ENCODE assay signal across 13 cellular contexts in genomic region chr9:37921546-37922300, GRCh38. TPM values are rescaled to one million over a fixed set of nuclear protein-coding genes. Genes with fewer than 3 reads are reported as not detected.
A peak's percentile ranks its signal among the peaks of the same experiment; 100 is the strongest.
DNase-seq lines count a peak whose midpoint lies in the region; ATAC-seq and TF ChIP-seq lines count a peak whose summit lies in the region.
"Had no signal": no experiment of that assay in that cellular context is flagged by ENCODE, and none has a peak within 500 bp of the region (broad histone marks: within the 10 kb centered on the region; RNA-seq: fewer than 3 reads in every experiment).

No MANE protein-coding gene starts in this region.

- no peaks in the 10 kb centered on the region for H3K9me3 ChIP-seq in T-helper 17 cell (ENCODE audit: control insufficient read depth, low read length, poor library complexity, severe bottlenecking)
- H3K9me3 ChIP-seq in endodermal cell (ENCODE audit: control insufficient read depth, low read length): no peaks in the 10 kb centered on the region
- H3K9me3 ChIP-seq in left lung: no peaks in the 10 kb centered on the region

- no peak overlapping the region for H3K27ac ChIP-seq in endodermal cell (ENCODE audit: low read depth, low read length)
- H3K27ac ChIP-seq in left lung: peak overlapping the region in 1 of 2 donors; percentile 13
- H3K27ac ChIP-seq in substantia nigra (ENCODE audit: low read depth, low read length, poor library complexity, severe bottlenecking): peak overlapping the region; percentile 17
- H3K27ac ChIP-seq: PC-9 had no signal

- H3K4me3 ChIP-seq in endodermal cell (ENCODE audit: low read length): no peak overlapping the region
- H3K4me3 ChIP-seq in left lung: no peak overlapping the region
- H3K4me3 ChIP-seq: PC-9 had no signal

- H3K4me3 Mint-ChIP-seq in T-helper 17 cell (no peak overlapping the region), endodermal cell (no peak overlapping the region)
- H3K4me3 Mint-ChIP-seq: CD4-positive, alpha-beta memory T cell; T-helper 1 cell treated with Interleukin-12 subunit alpha and Interleukin-12 subunit beta and Interleukin-4 antibody, amounts not matched to agents 30 μg/mL and 1 μg/mL, for 36 hours had no signal

- H3K36me3 Mint-ChIP-seq in T-helper 17 cell (ENCODE audit: low read depth): no peaks in the 10 kb centered on the region
- peaks cover 24% of the 10 kb centered on the region for H3K36me3 Mint-ChIP-seq in endodermal cell (ENCODE audit: low read depth)
- H3K36me3 Mint-ChIP-seq: CD4-positive, alpha-beta memory T cell had no signal

- no peaks in the 10 kb centered on the region for H3K27me3 ChIP-seq in endodermal cell (ENCODE audit: control insufficient read depth, insufficient read depth, low read length, poor library complexity, severe bottlenecking)
- H3K27me3 ChIP-seq in left lung: no peaks in the 10 kb centered on the region

- H3K4me1 Mint-ChIP-seq in T-helper 17 cell (peaks cover 8% of the 10 kb centered on the region), endodermal cell (peaks cover 60% of the 10 kb centered on the region)
- H3K4me1 Mint-ChIP-seq: CD4-positive, alpha-beta memory T cell had no signal

- H3K27ac Mint-ChIP-seq in T-helper 17 cell: peak overlapping the region; percentile 21
- H3K27ac Mint-ChIP-seq in endodermal cell: peak overlapping the region; percentile 57
- H3K27ac Mint-ChIP-seq: T-helper 1 cell treated with Interleukin-12 subunit alpha and Interleukin-12 subunit beta and Interleukin-4 antibody, amounts not matched to agents 30 μg/mL and 1 μg/mL, for 36 hours had no signal

- peaks cover 18% of the 10 kb centered on the region for H3K27me3 Mint-ChIP-seq in T-helper 17 cell
- no peaks in the 10 kb centered on the region for H3K27me3 Mint-ChIP-seq in endodermal cell (ENCODE audit: insufficient read depth)

- H3K9ac ChIP-seq in endodermal cell (ENCODE audit: extremely low read depth, low read length, poor library complexity, severe bottlenecking): peak overlapping the region; percentile 16

- TF ChIP-seq CTCF in endodermal cell (conservative IDR thresholded peaks at IDR 0.05) (no peak), left lung (IDR thresholded peaks at IDR 0.05) (no peak)

- H3K4me1 ChIP-seq in endodermal cell (ENCODE audit: control insufficient read depth, insufficient read depth, low read length): peaks cover 31% of the 10 kb centered on the region
- peaks cover 0 to 22% of the 10 kb centered on the region in 2 donors for H3K4me1 ChIP-seq in left lung

- WGBS in endodermal cell (ENCODE audit: insufficient coverage in 1 of 2, insufficient read length in 1 of 2), 2 experiments: 93 to 96% methylated on average over 8 to 15 of the region's 15 CpGs

- intact Hi-C loops in left lung (cut with DNase I): no loop called here

- DNase-seq in T-helper 17 cell (no peak), endodermal cell (peak; percentile 48), left lung (peak; percentile 44 to 54), substantia nigra (lab: John Stamatoyannopoulos, UW) (no peak), NCI-H748 treated with DMSO at 0.1 percent for 48 hours (lab: John Stamatoyannopoulos, UW) (no peak), NCI-H187 treated with DMSO at 0.1 percent for 48 hours (lab: John Stamatoyannopoulos, UW) (no peak), DMS 273 treated with DMSO at 0.1 percent for 48 hours (lab: John Stamatoyannopoulos, UW) (no peak)
- DNase-seq: activated CD4-positive, alpha-beta T cell treated with anti-CD3 and anti-CD28 coated beads, Interleukin-2, amount 50 U/mL, for 1 hour; CD4-positive, alpha-beta memory T cell; KG1; NCI-H1694 treated with DMSO at 0.1 percent for 48 hours; PC-9 had no signal

- no peak for ATAC-seq in T-helper 17 cell
- peak; percentile 60 for ATAC-seq in left lung

- peaks cover 43% of the 10 kb centered on the region for H3K36me3 ChIP-seq in endodermal cell (ENCODE audit: control insufficient read depth, insufficient read depth, low read length)
- peaks cover 0 to 6% of the 10 kb centered on the region in 2 donors for H3K36me3 ChIP-seq in left lung

- H3K9me3 Mint-ChIP-seq in endodermal cell: no peaks in the 10 kb centered on the region
- H3K9me3 Mint-ChIP-seq: CD4-positive, alpha-beta memory T cell; T-helper 1 cell treated with Interleukin-12 subunit alpha and Interleukin-12 subunit beta and Interleukin-4 antibody, amounts not matched to agents 30 μg/mL and 1 μg/mL, for 36 hours had no signal

RNA-seq across cellular contexts. Expression of gene SLC25A51, which starts 17.8 kb away (rescaled TPM):
- total RNA-seq in T-helper 17 cell (10 to 100 TPM; 23.5 to 26.4 TPM), endodermal cell (10 to 100 TPM; 15.8 to 17.2 TPM), left lung (10 to 100 TPM; 30.8 to 39.9 TPM)
- polyA plus RNA-seq in endodermal cell (2013, experiment 1 of 2): 15.8 TPM
- 16.7 TPM for polyA plus RNA-seq in endodermal cell (2013, experiment 2 of 2)

Comparison
In these comparisons a context has a peak if more than half of its experiments do, and no peak if none do; other contexts are left out.
1. DNase-seq: peak in endodermal cell (single experiment) and left lung (2 of 2); none in T-helper 17 cell (0 of 3), substantia nigra (0 of 49), NCI-H748 treated with DMSO at 0.1 percent for 48 hours (single experiment), NCI-H187 treated with DMSO at 0.1 percent for 48 hours (single experiment) and DMS 273 treated with DMSO at 0.1 percent for 48 hours (single experiment).